Comparison of ENCODE assay signal across 9 cellular contexts in genomic region chr13:28533049-28533436, GRCh38. TPM values are rescaled to one million over a fixed set of nuclear protein-coding genes. Genes with fewer than 3 reads are reported as not detected.
A peak's percentile ranks its signal among the peaks of the same experiment; 100 is the strongest.
DNase-seq lines count a peak whose midpoint lies in the region; ATAC-seq, FAIRE-seq and TF ChIP-seq lines count a peak whose summit lies in the region.
"Had no signal": no experiment of that assay in that cellular context is flagged by ENCODE, and none has a peak within 500 bp of the region (broad histone marks: within the 10 kb centered on the region; RNA-seq: fewer than 3 reads in every experiment).

No MANE protein-coding gene starts in this region.

- H3K4me1 Mint-ChIP-seq in neural progenitor cell: no peaks in the 10 kb centered on the region

- H3K9me3 Mint-ChIP-seq in neural progenitor cell: peaks cover 12% of the 10 kb centered on the region

- no peak for TF ChIP-seq RAD21 in H1 (IDR thresholded peaks at IDR 0.05 in 1 of 2, conservative IDR thresholded peaks at IDR 0.05 in 1 of 2; ENCODE audit: low read depth in 2 of 2, low read length in 2 of 2)

- H2BK20ac ChIP-seq in H1 (ENCODE audit: low read length): no peak overlapping the region

- H3K36me3 Mint-ChIP-seq in neural progenitor cell: peaks cover 3% of the 10 kb centered on the region

- no peak for DNase-seq in AG10803 (ENCODE audit: low read depth)
- no peak for DNase-seq in H1 (ENCODE audit: low read depth in 1 of 2, low spot score in 2 of 2)
- DNase-seq in neural progenitor cell (ENCODE audit: low spot score): no peak
- no peak for DNase-seq in amygdala (lab: John Stamatoyannopoulos, UW)
- DNase-seq in GF-D8 (lab: John Stamatoyannopoulos, UW): no peak
- DNase-seq in OCI-LY7 (ENCODE audit: low spot score): no peak

- H3F3A ChIP-seq in neural progenitor cell (ENCODE audit: low read depth): peaks cover 34% of the 10 kb centered on the region

- no peak overlapping the region for H2BK5ac ChIP-seq in H1 (ENCODE audit: low read depth, low read length)

- H3K4me3 Mint-ChIP-seq in neural progenitor cell: peak overlapping the region; percentile 86

- H3K4ac ChIP-seq in H1 (replicated peaks; ENCODE audit: insufficient read length, low read depth, low read length): no peak overlapping the region

- BruUV-seq in OCI-LY7 (replicated peaks; lab: Mats Ljungman, UMichigan): no TSS peak

- no peak overlapping the region for H3K27ac Mint-ChIP-seq in neural progenitor cell

- H3K36me3 ChIP-seq in H1 (ENCODE audit: control insufficient read depth in 2 of 4, insufficient read depth in 4 of 4, low read length in 3 of 4) (no peaks in the 10 kb centered on the region), neural progenitor cell (no peaks in the 10 kb centered on the region), OCI-LY7 (ENCODE audit: insufficient read depth, low read length) (no peaks in the 10 kb centered on the region)

- H3K27me3 ChIP-seq in H1 (replicated peaks in 1 of 4; ENCODE audit: control insufficient read depth in 3 of 4, extremely low read depth in 1 of 4, insufficient read depth in 3 of 4, low read length in 3 of 4) (peaks cover 0 to 10% (median 8%) of the 10 kb centered on the region in 4 experiments; a peak in 5 of 7 replicates), neural progenitor cell (peaks cover 66% of the 10 kb centered on the region)

- TF ChIP-seq EP300 in H1 (IDR thresholded peaks at IDR 0.05; ENCODE audit: borderline replicate concordance in 1 of 2, low read depth in 2 of 2, low read length in 2 of 2): no peak

- H3K79me2 ChIP-seq in H1 (ENCODE audit: control insufficient read depth in 1 of 2, insufficient read depth in 2 of 2, low read length in 2 of 2) (no peaks in the 10 kb centered on the region; a peak in 1 of 4 replicates), neural progenitor cell (ENCODE audit: low read depth) (no peaks in the 10 kb centered on the region), OCI-LY7 (ENCODE audit: insufficient read depth, low read depth, low read length) (no peaks in the 10 kb centered on the region)

- peaks cover 0 to 3% of the 10 kb centered on the region in 2 experiments for H4K20me1 ChIP-seq in H1 (replicated peaks in 1 of 2; ENCODE audit: control insufficient read depth in 1 of 2, insufficient read depth in 2 of 2, low read length in 2 of 2)
- H4K20me1 ChIP-seq in neural progenitor cell (ENCODE audit: low read depth): no peaks in the 10 kb centered on the region
- H4K20me1 ChIP-seq in OCI-LY7 (ENCODE audit: insufficient read depth, low read length): no peaks in the 10 kb centered on the region

- POLR2A ChIA-PET in H1 (lab: Charles Lee; ENCODE audit: partially characterized antibody) (interaction anchor here (0.5 to 1.6 kb wide), 2 partner anchors 39 to 264 kb away, joined by 3 to 6 read pairs; no protein-coding TSS in a partner anchor), OCI-LY7 (lab: Charles Lee) (no interaction called here)

- H2AFZ ChIP-seq in H1 (ENCODE audit: low read length) (peak overlapping the region; percentile 87; the same call in 1 of the 2 replicates), neural progenitor cell (replicated peaks) (peak overlapping the region; percentile 97), OCI-LY7 (ENCODE audit: low read length) (no peak overlapping the region)

- H3K79me1 ChIP-seq in H1 (ENCODE audit: low read depth, low read length): no peaks in the 10 kb centered on the region

- 0 out of 2 replicates have a peak overlapping the region, but pooled peaks have one; percentile 82 for H2BK12ac ChIP-seq in H1 (ENCODE audit: low read depth, low read length)

- ATAC-seq in HG03354 (IDR thresholded peaks at IDR 0.05; ENCODE audit: poor library complexity, severe bottlenecking, unreplicated experiment) (peak; percentile 3), HG02981 (IDR thresholded peaks at IDR 0.05; ENCODE audit: unreplicated experiment) (no peak)

- peak overlapping the region; percentile 85 for H3K56ac ChIP-seq in H1 (replicated peaks; ENCODE audit: insufficient read length, low read depth, low read length)

- H4K8ac ChIP-seq in H1 (ENCODE audit: extremely low read depth, insufficient read depth, low read length): peak overlapping the region; percentile 39; the same call in 1 of the 2 replicates

- H2BK120ac ChIP-seq in H1 (replicated peaks; ENCODE audit: low read depth, low read length): peak overlapping the region; percentile 80

- CTCF ChIA-PET in H1 (lab: Charles Lee; ENCODE audit: partially characterized antibody) (interaction anchor here (0.8 to 1.2 kb wide), 3 partner anchors 16 to 216 kb away, joined by 3 to 6 read pairs (median 3); no protein-coding TSS in a partner anchor), OCI-LY7 (lab: Charles Lee; ENCODE audit: unreplicated experiment) (no interaction called here)

- H3K27me3 Mint-ChIP-seq in neural progenitor cell (ENCODE audit: insufficient read depth, low read depth): peaks cover 15% of the 10 kb centered on the region

- H3K27ac ChIP-seq in H1 (ENCODE audit: low read depth, low read length) (no peak overlapping the region), neural progenitor cell (no peak overlapping the region), OCI-LY7 (ENCODE audit: low read depth, low read length, poor library complexity, severe bottlenecking) (no peak overlapping the region)

- H3K23me2 ChIP-seq in H1 (ENCODE audit: low read depth, low read length): peaks cover 15% of the 10 kb centered on the region

- peak overlapping the region in 3 of 4 experiments; percentile 39 to 65 (median 43); a peak in 5 of 7 replicates for H3K9ac ChIP-seq in H1 (replicated peaks in 1 of 4; ENCODE audit: extremely low read depth in 1 of 4, low read depth in 3 of 4, low read length in 3 of 4)
- no peak overlapping the region for H3K9ac ChIP-seq in neural progenitor cell

- no peak overlapping the region for H2AK5ac ChIP-seq in H1 (ENCODE audit: low read depth, low read length)

- 0 out of 2 replicates have a peak overlapping the region, but pooled peaks have one; percentile 73 for H2BK15ac ChIP-seq in H1 (ENCODE audit: low read length)

- peak overlapping the region; percentile 49; the same call in 1 of the 2 replicates for H3K18ac ChIP-seq in H1 (ENCODE audit: extremely low read depth, low read length)

- no peak for TF ChIP-seq CTCF in AG10803 (conservative IDR thresholded peaks at IDR 0.05; ENCODE audit: low read length)
- no peak for TF ChIP-seq CTCF in H1 (IDR thresholded peaks at IDR 0.05; ENCODE audit: control extremely low read depth in 1 of 3, insufficient read depth in 1 of 3, low read depth in 1 of 3, low read length in 3 of 3)
- TF ChIP-seq CTCF in neural progenitor cell (IDR thresholded peaks at IDR 0.05): no peak
- no peak for TF ChIP-seq CTCF in OCI-LY7 (conservative IDR thresholded peaks at IDR 0.05; ENCODE audit: low read length)

- TF ChIP-seq POLR2A in H1 (IDR thresholded peaks at IDR 0.05; ENCODE audit: control extremely low read depth in 1 of 2, low read depth in 2 of 2, low read length in 2 of 2): no peak

- H3K23ac ChIP-seq in H1 (ENCODE audit: insufficient read length): no peak overlapping the region

- H3K4me3 ChIP-seq in AG10803 (ENCODE audit: low read length) (peak overlapping the region; percentile 39), H1 (ENCODE audit: extremely low read depth in 1 of 4, insufficient read depth in 2 of 4, low read depth in 3 of 4, low read length in 4 of 4) (peak overlapping the region; percentile 50 to 85 (median 72)), neural progenitor cell (peak overlapping the region; percentile 66), OCI-LY7 (ENCODE audit: low read depth, low read length, poor library complexity, severe bottlenecking) (no peak overlapping the region)

- H3K4me1 ChIP-seq in H1 (replicated peaks in 1 of 4; ENCODE audit: control insufficient read depth in 3 of 4, insufficient read depth in 4 of 4, low read length in 3 of 4) (peaks cover 8 to 18% (median 15%) of the 10 kb centered on the region in 4 experiments), neural progenitor cell (no peaks in the 10 kb centered on the region), OCI-LY7 (ENCODE audit: insufficient read depth, low read length, poor library complexity, severe bottlenecking) (peaks cover 1% of the 10 kb centered on the region)

- peaks cover 5 to 6% of the 10 kb centered on the region in 2 experiments; a peak in 3 of 4 replicates for H3K9me3 ChIP-seq in H1 (ENCODE audit: insufficient read depth in 2 of 2, low read depth in 1 of 2, low read length in 1 of 2)
- no peaks in the 10 kb centered on the region for H3K9me3 ChIP-seq in neural progenitor cell (ENCODE audit: low read depth)
- no peaks in the 10 kb centered on the region for H3K9me3 ChIP-seq in OCI-LY7 (ENCODE audit: low read length)

- no peak for FAIRE-seq in H1 (lab: Jason Lieb, UNC)
- FAIRE-seq: islet of Langerhans had no signal

- H4K5ac ChIP-seq in H1 (ENCODE audit: insufficient read length, low read depth, low read length): no peak overlapping the region

- WGBS in H1 (ENCODE audit: extremely low coverage in 1 of 2, insufficient coverage in 1 of 2, insufficient read length in 1 of 2, insufficient replicate concordance in 2 of 2, low coverage in 1 of 2, low lambda C conversion rate in 2 of 2, missing lambda C conversion rate in 1 of 2), 2 experiments: 14% methylated on average over 17 of the region's 17 CpGs; no CpG with 5 or more reads in 1 of the 2 experiments

- H3K9me2 ChIP-seq in OCI-LY7 (ENCODE audit: insufficient read depth, low read length): no peaks in the 10 kb centered on the region

- intact Hi-C loops in OCI-LY7 (cut with micrococcal nuclease; ENCODE audit: unreplicated experiment): no loop called here

- peak overlapping the region; percentile 86 for H4K91ac ChIP-seq in H1 (replicated peaks; ENCODE audit: insufficient read length, low read length)

- peak overlapping the region; percentile 89 to 100 for H3K4me2 ChIP-seq in H1 (ENCODE audit: insufficient read depth in 1 of 2, low read depth in 2 of 2, low read length in 2 of 2)
- H3K4me2 ChIP-seq in neural progenitor cell: peak overlapping the region; percentile 72
- H3K4me2 ChIP-seq in OCI-LY7 (ENCODE audit: low read length): no peak overlapping the region

- H3K14ac ChIP-seq in H1 (ENCODE audit: insufficient read length): peak overlapping the region; percentile 8

TF ChIP-seq in H1, 55 proteins besides CTCF, POLR2A, EP300 and RAD21 (continues in another document):
- TF ChIP-seq RBBP5 (IDR thresholded peaks at IDR 0.05; ENCODE audit: borderline replicate concordance, low read depth, low read length) (no peak), SUZ12 (IDR thresholded peaks at IDR 0.05; ENCODE audit: low read length) (peak; percentile 70; the same call in 1 of the 2 replicates)

RNA-seq across cellular contexts. Expression of gene FLT1, which starts 38.1 kb away (rescaled TPM):
- 82.1 and 90.2 TPM in 2 replicates for total RNA-seq in H1 (2021; fragmentation: NEBNext Ultra II Directional; extraction: Animal tissue kit (Norgen Biotek cat#: 25700))
- polyA plus RNA-seq in H1 (2011; rRNA removed): 19.7 and 25.3 TPM in 2 replicates
- 23.1 TPM for polyA plus RNA-seq in H1 (2011; cell fraction: cytosol; rRNA removed)
- polyA plus RNA-seq in H1 (2011; cell fraction: nucleus; rRNA removed): 64.4 TPM
- polyA plus RNA-seq in H1 (2012, experiment 1 of 2): 31.7 to 56.7 TPM (median 41.7 TPM) in 4 replicates
- 3.4 TPM for polyA plus RNA-seq in H1 (2012, experiment 2 of 2)
- polyA plus RNA-seq in H1 (2013, experiment 1 of 2): 79.6 TPM
- polyA plus RNA-seq in H1 (2013, experiment 2 of 2): 76.6 TPM
- 73.4 and 80.6 TPM in 2 replicates for polyA minus RNA-seq in H1 (2011; rRNA and poly(A)+ RNA removed)
- polyA minus RNA-seq in H1 (2011; cell fraction: cytosol; rRNA and poly(A)+ RNA removed): 41.2 TPM
- polyA minus RNA-seq in H1 (2011; cell fraction: nucleus; rRNA and poly(A)+ RNA removed): 70.9 TPM
- total RNA-seq in neural progenitor cell (ENCODE audit: low replicate concordance): 0.37 and 0.47 TPM in 2 replicates
- total RNA-seq in OCI-LY7 (2014; rRNA removed; shearing (Covaris generic)): 2.0 and 2.5 TPM in 2 replicates
- 1.6 and 2.3 TPM in 2 replicates for total RNA-seq in OCI-LY7 (2022)

Comparison
In these comparisons a context has a peak if more than half of its experiments do, and no peak if none do; other contexts are left out.
1. RNA of gene FLT1, which starts 38.1 kb away (total RNA-seq): 82.1 to 90.2 TPM in H1; 1.6 to 2.5 TPM in OCI-LY7 and 0.37 to 0.47 TPM in neural progenitor cell; every median in the first group is over 10 times any median in the second.